In genomic region chr1:40760984-40761383, GRCh38 we compare ENCODE assay signal across 24 cellular contexts. TPM values are rescaled to one million over a fixed set of nuclear protein-coding genes. Genes with fewer than 3 reads are reported as not detected.
DNase-seq lines count a peak whose midpoint lies in the region; ATAC-seq and TF ChIP-seq lines count a peak whose summit lies in the region.
"Had no signal": no experiment of that assay in that cellular context is flagged by ENCODE, and none has a peak within 500 bp of the region (broad histone marks: within the 10 kb centered on the region; RNA-seq: fewer than 3 reads in every experiment).

No MANE protein-coding gene starts in this region.

- no peak for TF ChIP-seq POLR2A in adrenal gland (IDR thresholded peaks at IDR 0.05)

- TF ChIP-seq CTCF in right atrium auricular region (IDR thresholded peaks at IDR 0.05), result no peak
- TF ChIP-seq CTCF in adrenal gland (IDR thresholded peaks at IDR 0.05), result no peak
- TF ChIP-seq CTCF in glutamatergic neuron (IDR thresholded peaks at IDR 0.05; ENCODE audit: partially characterized antibody, unreplicated experiment), result no peak

- H3K36me3 ChIP-seq in right atrium auricular region (peaks cover 90% of the 10 kb centered on the region), adrenal gland (replicated peaks in 1 of 2) (peaks cover 0 to 82% of the 10 kb centered on the region in 2 donors), mesenchymal stem cell (ENCODE audit: control insufficient read depth in 1 of 2, insufficient read depth in 2 of 2, low read depth in 1 of 2, low read length in 2 of 2) (peaks cover 62 to 87% of the 10 kb centered on the region in 2 experiments)

- H3K4me2 ChIP-seq in mesenchymal stem cell (ENCODE audit: low read length, poor library complexity, severe bottlenecking), result no peak overlapping the region
- H3K4me2 ChIP-seq: BLaER1, KMS-11 had no signal

- H2BK5ac ChIP-seq in mesenchymal stem cell (ENCODE audit: low read depth, low read length, poor library complexity, severe bottlenecking), result no peak overlapping the region

- H2BK120ac ChIP-seq in mesenchymal stem cell (ENCODE audit: low read depth, low read length), result no peak overlapping the region

- ATAC-seq in left ventricle myocardium superior, result peak; percentile 7
- ATAC-seq in HG02798 (IDR thresholded peaks at IDR 0.05; ENCODE audit: poor library complexity, unreplicated experiment), result no peak
- ATAC-seq: activated naive CD4-positive, alpha-beta T cell treated with anti-CD3 and anti-CD28 coated beads, Interleukin-2, amount 50 U/mL, for 72 hours; natural killer cell treated with Interleukin-12 subunit alpha and Interleukin-12 subunit beta and Interleukin-15 and Interleukin-18, amount 100 ng/mL, for 72 hours had no signal

- WGBS in adrenal gland, 4 donors, result 51 to 58% (median 55%) methylated on average over 4 of the region's 4 CpGs
- 87% methylated on average over 4 of the region's 4 CpGs for WGBS in mesenchymal stem cell

- H3K23ac ChIP-seq in mesenchymal stem cell (ENCODE audit: low read length in 2 of 2), result no peak overlapping the region

- DNase-seq in left ventricle myocardium superior, result no peak
- DNase-seq in right atrium auricular region (ENCODE audit: low spot score), result no peak
- DNase-seq in adrenal gland, result peak in 4 of 7 donors; percentile 30 to 58 (median 46)
- no peak for DNase-seq in mesenchymal stem cell
- no peak for DNase-seq in glutamatergic neuron
- DNase-seq in activated naive CD4-positive, alpha-beta T cell treated with anti-CD3 and anti-CD28 coated beads, Interleukin-2, amount 50 U/mL, for 16 hours, result no peak
- DNase-seq in NCI-H446 (lab: John Stamatoyannopoulos, UW), result no peak
- DNase-seq: ACHN; activated CD4-positive, alpha-beta T cell treated with anti-CD3 and anti-CD28 coated beads, Interleukin-2, amount 10 ng/mL, durations not matched to agents 7 days and 5 days; cerebellar nuclear complex; DMS79; GOT3; MV-4-11; NCI-H187; NCI-H2171 treated with DMSO at 0.1 percent for 48 hours; T-helper 2 cell had no signal

- no peak overlapping the region for H3K4ac ChIP-seq in mesenchymal stem cell (ENCODE audit: low read depth in 1 of 2, low read length in 2 of 2)

- no peak overlapping the region for H2BK15ac ChIP-seq in mesenchymal stem cell (ENCODE audit: low read depth, poor library complexity, severe bottlenecking)

- no peak overlapping the region for H3K14ac ChIP-seq in mesenchymal stem cell (ENCODE audit: low read length in 2 of 2)

- H3K4me3 Mint-ChIP-seq in glutamatergic neuron (ENCODE audit: unreplicated experiment), result no peak overlapping the region
- H3K4me3 Mint-ChIP-seq: activated CD4-positive, alpha-beta T cell treated with anti-CD3 and anti-CD28 coated beads, Interleukin-2, amount 10 ng/mL, durations not matched to agents 7 days and 5 days; natural killer cell treated with Interleukin-12 subunit alpha and Interleukin-12 subunit beta and Interleukin-15 and Interleukin-18, amount 100 ng/mL, for 72 hours had no signal

- intact Hi-C loops in left ventricle myocardium superior (cut with micrococcal nuclease), result no loop called here
- intact Hi-C loops in adrenal gland (cut with DNase I), result loop anchor here in 1 of 2 donors (10.0 kb wide), 1 partner anchor 136 kb away; no protein-coding TSS in a partner anchor

- no peaks in the 10 kb centered on the region for H3K27me3 Mint-ChIP-seq in glutamatergic neuron (ENCODE audit: unreplicated experiment)
- H3K27me3 Mint-ChIP-seq: activated CD4-positive, alpha-beta T cell treated with anti-CD3 and anti-CD28 coated beads, Interleukin-2, amount 10 ng/mL, durations not matched to agents 7 days and 5 days; natural killer cell treated with Interleukin-12 subunit alpha and Interleukin-12 subunit beta and Interleukin-15 and Interleukin-18, amount 100 ng/mL, for 72 hours had no signal

- H3K36me3 Mint-ChIP-seq in glutamatergic neuron (ENCODE audit: unreplicated experiment), result no peaks in the 10 kb centered on the region

- H3K27ac ChIP-seq in right atrium auricular region, result peak overlapping the region in 1 of 2 donors; percentile 13
- peak overlapping the region in 1 of 5 donors; percentile 28 for H3K27ac ChIP-seq in adrenal gland
- no peak overlapping the region for H3K27ac ChIP-seq in mesenchymal stem cell (ENCODE audit: low read length, poor library complexity, severe bottlenecking)
- H3K27ac ChIP-seq: BLaER1, KMS-11, parathyroid adenoma, VCaP had no signal

- H3K18ac ChIP-seq in mesenchymal stem cell (ENCODE audit: low read depth in 1 of 2, low read length in 2 of 2), result no peak overlapping the region

- H3K4me1 ChIP-seq in right atrium auricular region, result peaks cover 0 to 31% of the 10 kb centered on the region in 2 donors
- H3K4me1 ChIP-seq in adrenal gland (replicated peaks in 1 of 2), result no peaks in the 10 kb centered on the region
- peaks cover 2% of the 10 kb centered on the region for H3K4me1 ChIP-seq in mesenchymal stem cell (ENCODE audit: control insufficient read depth, insufficient read depth, low read depth, low read length)

- peaks cover 10% of the 10 kb centered on the region for H3K4me1 Mint-ChIP-seq in glutamatergic neuron (ENCODE audit: low read depth, unreplicated experiment)

- no peaks in the 10 kb centered on the region for H3K9me3 Mint-ChIP-seq in glutamatergic neuron (ENCODE audit: unreplicated experiment)
- H3K9me3 Mint-ChIP-seq: activated CD4-positive, alpha-beta T cell treated with anti-CD3 and anti-CD28 coated beads, Interleukin-2, amount 10 ng/mL, durations not matched to agents 7 days and 5 days; activated naive CD4-positive, alpha-beta T cell treated with anti-CD3 and anti-CD28 coated beads, Interleukin-2, amount 50 U/mL, for 72 hours; natural killer cell treated with Interleukin-12 subunit alpha and Interleukin-12 subunit beta and Interleukin-15 and Interleukin-18, amount 100 ng/mL, for 72 hours had no signal

- H3K27me3 ChIP-seq in right atrium auricular region (no peaks in the 10 kb centered on the region), adrenal gland (no peaks in the 10 kb centered on the region), mesenchymal stem cell (ENCODE audit: control insufficient read depth in 1 of 2, insufficient read depth in 1 of 2, low read length in 2 of 2) (no peaks in the 10 kb centered on the region)
- H3K27me3 ChIP-seq: BLaER1 had no signal

- H3K9me3 ChIP-seq in right atrium auricular region, result no peaks in the 10 kb centered on the region
- H3K9me3 ChIP-seq in adrenal gland (replicated peaks in 1 of 3), result no peaks in the 10 kb centered on the region
- H3K9me3 ChIP-seq in mesenchymal stem cell (ENCODE audit: control insufficient read depth, low read length), result no peaks in the 10 kb centered on the region
- H3K9me3 ChIP-seq: BLaER1 had no signal

- H2AK5ac ChIP-seq in mesenchymal stem cell (ENCODE audit: low read length, severe bottlenecking), result no peak overlapping the region

- peak overlapping the region; percentile 15 for H3K9ac ChIP-seq in mesenchymal stem cell (ENCODE audit: low read length)
- H3K9ac ChIP-seq: BLaER1, KMS-11, parathyroid adenoma had no signal

- no peak overlapping the region for H4K8ac ChIP-seq in mesenchymal stem cell (ENCODE audit: low read length)

- H3K79me1 ChIP-seq in mesenchymal stem cell (replicated peaks; ENCODE audit: low read length, poor library complexity, severe bottlenecking), result peaks cover 31% of the 10 kb centered on the region

- no peak overlapping the region for H2AFZ ChIP-seq in mesenchymal stem cell (ENCODE audit: low read depth, low read length)
- H2AFZ ChIP-seq: parathyroid adenoma had no signal

- no peak overlapping the region for H3K27ac Mint-ChIP-seq in glutamatergic neuron (ENCODE audit: unreplicated experiment)
- H3K27ac Mint-ChIP-seq: activated CD4-positive, alpha-beta T cell treated with anti-CD3 and anti-CD28 coated beads, Interleukin-2, amount 10 ng/mL, durations not matched to agents 7 days and 5 days; activated naive CD4-positive, alpha-beta T cell treated with anti-CD3 and anti-CD28 coated beads, Interleukin-2, amount 50 U/mL, for 72 hours; natural killer cell treated with Interleukin-12 subunit alpha and Interleukin-12 subunit beta and Interleukin-15 and Interleukin-18, amount 100 ng/mL, for 72 hours had no signal

- H3K4me3 ChIP-seq in right atrium auricular region (no peak overlapping the region), adrenal gland (no peak overlapping the region), mesenchymal stem cell (ENCODE audit: insufficient read depth in 1 of 2, low read depth in 1 of 2, low read length in 2 of 2) (no peak overlapping the region)
- H3K4me3 ChIP-seq: BLaER1 had no signal

- H2BK12ac ChIP-seq in mesenchymal stem cell (ENCODE audit: low read length in 2 of 2), result no peak overlapping the region

- H4K91ac ChIP-seq in mesenchymal stem cell (ENCODE audit: low read length), result no peak overlapping the region

RNA-seq across cellular contexts. Expression of gene KCNQ4, which starts 22.6 kb away (rescaled TPM):
- total RNA-seq in left ventricle myocardium superior (1.9 TPM), right atrium auricular region (1 to 10 TPM; 1.0 to 1.7 TPM), adrenal gland (under 1 TPM in 6 of 8 donors, not detected in 2; 0.24 to 0.42 (median 0.29) TPM), glutamatergic neuron (ENCODE audit: unreplicated experiment) (0.76 TPM)
- polyA plus RNA-seq in adrenal gland, result 1 to 10 TPM in 1 of 3 donors, under 1 TPM in 2; 0.16 to 1.0 (median 0.61) TPM
- polyA plus RNA-seq in mesenchymal stem cell (2013, experiment 1 of 2), result 0.10 TPM
- polyA plus RNA-seq in mesenchymal stem cell (2013, experiment 2 of 2), result 0.14 TPM
- total RNA-seq: RPMI7951 had no signal

Comparison
In these comparisons a context has a peak if more than half of its experiments do, and no peak if none do; other contexts are left out.
1. DNase-seq: peak in adrenal gland (4 of 7); none in left ventricle myocardium superior (single experiment), right atrium auricular region (single experiment), mesenchymal stem cell (single experiment), glutamatergic neuron (single experiment), activated naive CD4-positive, alpha-beta T cell treated with anti-CD3 and anti-CD28 coated beads, Interleukin-2, amount 50 U/mL, for 16 hours (single experiment) and NCI-H446 (0 of 2).